Comparison of ENCODE assay signal across 2 cellular contexts in genomic region chr9:105403552-105404246, GRCh38.
TF ChIP-seq lines count a peak whose summit lies in the region.

No MANE protein-coding gene starts in this region.

TF ChIP-seq in GM23338, 12 proteins besides CTCF, POLR2A, EP300 and RAD21:
- TF ChIP-seq CREB1 (CRISPR knock-in tag; IDR thresholded peaks at IDR 0.05; ENCODE audit: low read depth) (no peak), POLR2AphosphoS5 (IDR thresholded peaks at IDR 0.05; ENCODE audit: low read depth) (no peak), EZH2 (IDR thresholded peaks at IDR 0.05; ENCODE audit: low read depth, unreplicated experiment) (no peak)

TF ChIP-seq in H1, 55 proteins besides CTCF, POLR2A, EP300 and RAD21:
- TF ChIP-seq HDAC6 (IDR thresholded peaks at IDR 0.05; ENCODE audit: low read depth, low read length): no peak
- TF ChIP-seq SAP30 (IDR thresholded peaks at IDR 0.05; ENCODE audit: insufficient read depth, insufficient replicate concordance, low read length): no peak
- TF ChIP-seq SP2 (IDR thresholded peaks at IDR 0.05; ENCODE audit: low read length): no peak
- TF ChIP-seq TEAD4 (IDR thresholded peaks at IDR 0.05; ENCODE audit: low read depth, low read length): peak; percentile 11; the same call in 1 of the 2 replicates
- no peak for TF ChIP-seq EGR1 (IDR thresholded peaks at IDR 0.05; ENCODE audit: borderline replicate concordance, low read depth, low read length)
- TF ChIP-seq KDM1A (IDR thresholded peaks at IDR 0.05; ENCODE audit: borderline replicate concordance, low read length): no peak
- no peak for TF ChIP-seq CHD1 (IDR thresholded peaks at IDR 0.05; ENCODE audit: low read depth, low read length)
- no peak for TF ChIP-seq SIN3A (conservative IDR thresholded peaks at IDR 0.05 in 1 of 2, IDR thresholded peaks at IDR 0.05 in 1 of 2; ENCODE audit: low read depth in 1 of 2, low read length in 2 of 2)
- TF ChIP-seq TAF7 (optimal IDR thresholded peaks at IDR 0.05; ENCODE audit: borderline replicate concordance, low read depth, low read length): no peak
- TF ChIP-seq CBX8 (IDR thresholded peaks at IDR 0.05; ENCODE audit: borderline replicate concordance, low read depth, low read length): no peak
- no peak for TF ChIP-seq SIX5 (IDR thresholded peaks at IDR 0.05; ENCODE audit: low read depth, low read length)
- no peak for TF ChIP-seq JUN (IDR thresholded peaks at IDR 0.05; ENCODE audit: low read depth, low read length)
- no peak for TF ChIP-seq SUZ12 (IDR thresholded peaks at IDR 0.05; ENCODE audit: low read length)
- no peak for TF ChIP-seq TBP (IDR thresholded peaks at IDR 0.05; ENCODE audit: low read depth, low read length)
- 0 out of 2 replicates have a peak, but pooled peaks have one; percentile 23 for TF ChIP-seq MAX (IDR thresholded peaks at IDR 0.05)
- TF ChIP-seq BACH1 (IDR thresholded peaks at IDR 0.05; ENCODE audit: low read length): no peak
- no peak for TF ChIP-seq EZH2 (IDR thresholded peaks at IDR 0.05; ENCODE audit: low read depth, low read length, severe bottlenecking)
- TF ChIP-seq USF2 (IDR thresholded peaks at IDR 0.05; ENCODE audit: low read length): no peak
- no peak for TF ChIP-seq CREB1 (IDR thresholded peaks at IDR 0.05)
- TF ChIP-seq FOSL1 (IDR thresholded peaks at IDR 0.05; ENCODE audit: insufficient read depth, low read depth, low read length): no peak
- TF ChIP-seq NRF1 (IDR thresholded peaks at IDR 0.05; ENCODE audit: low read depth, low read length): no peak
- peak; percentile 36; the same call in 1 of the 2 replicates for TF ChIP-seq ATF2 (IDR thresholded peaks at IDR 0.05; ENCODE audit: low read length)
- 0 out of 2 replicates have a peak, but pooled peaks have one; percentile 56 for TF ChIP-seq SP1 (IDR thresholded peaks at IDR 0.05; ENCODE audit: low read depth, low read length)
- TF ChIP-seq MAFK (IDR thresholded peaks at IDR 0.05; ENCODE audit: low read depth, low read length): no peak
- no peak for TF ChIP-seq RNF2 (IDR thresholded peaks at IDR 0.05; ENCODE audit: borderline replicate concordance, low read depth, low read length, missing control alignments, poor library complexity, severe bottlenecking)
- TF ChIP-seq CBX5 (IDR thresholded peaks at IDR 0.05; ENCODE audit: low read depth, low read length): no peak
- TF ChIP-seq CHD7 (IDR thresholded peaks at IDR 0.05; ENCODE audit: insufficient replicate concordance, low read length): no peak
- no peak for TF ChIP-seq RFX5 (IDR thresholded peaks at IDR 0.05; ENCODE audit: borderline replicate concordance, low read depth, low read length)
- no peak for TF ChIP-seq POLR2AphosphoS5 (IDR thresholded peaks at IDR 0.05; ENCODE audit: low read depth, low read length)
- TF ChIP-seq KDM4A (IDR thresholded peaks at IDR 0.05; ENCODE audit: low read depth, low read length, severe bottlenecking): no peak
- no peak for TF ChIP-seq NANOG (IDR thresholded peaks at IDR 0.05; ENCODE audit: insufficient read depth, low read depth, low read length, poor library complexity, severe bottlenecking)
- no peak for TF ChIP-seq GABPA (IDR thresholded peaks at IDR 0.05; ENCODE audit: borderline replicate concordance, insufficient read depth, low read length)
- TF ChIP-seq E2F6 (IDR thresholded peaks at IDR 0.05): no peak
- no peak for TF ChIP-seq BRCA1 (IDR thresholded peaks at IDR 0.05; ENCODE audit: low read depth, low read length)
- TF ChIP-seq RBBP5 (IDR thresholded peaks at IDR 0.05; ENCODE audit: borderline replicate concordance, low read depth, low read length): peak; percentile 86
- no peak for TF ChIP-seq CTBP2 (IDR thresholded peaks at IDR 0.05; ENCODE audit: borderline replicate concordance, insufficient read depth, insufficient read length, low read length)
- TF ChIP-seq ATF3 (IDR thresholded peaks at IDR 0.05; ENCODE audit: insufficient read depth, low read depth, low read length): no peak
- TF ChIP-seq SIRT6 (IDR thresholded peaks at IDR 0.05; ENCODE audit: low read length): no peak
- TF ChIP-seq CEBPB (IDR thresholded peaks at IDR 0.05; ENCODE audit: low read depth, low read length): no peak
- no peak for TF ChIP-seq BCL11A (IDR thresholded peaks at IDR 0.05; ENCODE audit: low read depth in 2 of 2, low read length in 2 of 2)
- no peak for TF ChIP-seq SP4 (IDR thresholded peaks at IDR 0.05; ENCODE audit: low read length)
- 0 out of 2 replicates have a peak, but pooled peaks have one; percentile 7 for TF ChIP-seq YY1 (IDR thresholded peaks at IDR 0.05; ENCODE audit: low read depth, low read length)
- TF ChIP-seq GTF2F1 (IDR thresholded peaks at IDR 0.05; ENCODE audit: borderline replicate concordance, low read depth, low read length): no peak
- TF ChIP-seq TAF1 (IDR thresholded peaks at IDR 0.05; ENCODE audit: low read depth, low read length): no peak
- no peak for TF ChIP-seq POU5F1 (IDR thresholded peaks at IDR 0.05; ENCODE audit: low read depth, low read length)
- TF ChIP-seq PHF8 (conservative IDR thresholded peaks at IDR 0.05; ENCODE audit: low read depth, low read length): no peak
- TF ChIP-seq RXRA (IDR thresholded peaks at IDR 0.05; ENCODE audit: insufficient read depth, low read depth, low read length): no peak
- no peak for TF ChIP-seq SRF (IDR thresholded peaks at IDR 0.05; ENCODE audit: low read depth, low read length)
- no peak for TF ChIP-seq KDM5A (IDR thresholded peaks at IDR 0.05; ENCODE audit: low read length)
- TF ChIP-seq TCF12 (IDR thresholded peaks at IDR 0.05; ENCODE audit: low read depth, low read length): no peak
- TF ChIP-seq HDAC2 (IDR thresholded peaks at IDR 0.05; ENCODE audit: borderline replicate concordance in 1 of 2, low read depth in 2 of 2, low read length in 2 of 2): no peak
- no peak for TF ChIP-seq JUND (IDR thresholded peaks at IDR 0.05; ENCODE audit: low read length)
- peak; percentile 58 for TF ChIP-seq ASH2L (IDR thresholded peaks at IDR 0.05; ENCODE audit: low read length)
- TF ChIP-seq CHD2 (IDR thresholded peaks at IDR 0.05; ENCODE audit: low read length): no peak
- TF ChIP-seq ZNF274 (IDR thresholded peaks at IDR 0.05; ENCODE audit: borderline replicate concordance, extremely low read depth, low read length): no peak
